ENCODE assay signal across 1 cellular context in the genomic region with DNA sequence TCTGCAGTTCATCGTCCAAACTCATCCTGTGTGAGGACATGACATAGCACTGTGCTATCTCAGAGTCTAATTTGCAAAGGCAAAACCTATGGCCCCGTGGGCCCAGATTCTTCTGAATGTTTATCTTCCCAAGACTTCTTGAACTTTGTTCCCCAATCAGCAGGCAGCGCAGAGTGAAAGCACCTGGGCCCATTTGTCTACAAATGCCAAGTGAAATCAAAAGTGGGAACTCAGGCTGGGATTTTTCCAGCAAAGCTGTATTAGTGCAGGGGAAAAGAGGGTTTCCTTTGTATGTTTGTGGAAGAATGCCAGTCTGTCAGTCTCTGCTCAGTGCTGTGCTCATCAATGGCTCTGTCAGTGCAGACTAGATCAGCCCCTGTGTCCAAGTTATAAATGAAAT.
TF ChIP-seq lines count a peak whose summit lies in the region.

No MANE protein-coding gene starts in this region.

TF ChIP-seq in GM23338, 12 proteins besides CTCF, POLR2A, EP300 and RAD21 (continued from another document):
- TF ChIP-seq EZH2 (IDR thresholded peaks at IDR 0.05; ENCODE audit: low read depth, unreplicated experiment) (no peak), EZH2phosphoT487 (IDR thresholded peaks at IDR 0.05; ENCODE audit: unreplicated experiment) (no peak), CREB1 (CRISPR knock-in tag; IDR thresholded peaks at IDR 0.05; ENCODE audit: low read depth) (no peak)
- TF ChIP-seq, protein P1, sequence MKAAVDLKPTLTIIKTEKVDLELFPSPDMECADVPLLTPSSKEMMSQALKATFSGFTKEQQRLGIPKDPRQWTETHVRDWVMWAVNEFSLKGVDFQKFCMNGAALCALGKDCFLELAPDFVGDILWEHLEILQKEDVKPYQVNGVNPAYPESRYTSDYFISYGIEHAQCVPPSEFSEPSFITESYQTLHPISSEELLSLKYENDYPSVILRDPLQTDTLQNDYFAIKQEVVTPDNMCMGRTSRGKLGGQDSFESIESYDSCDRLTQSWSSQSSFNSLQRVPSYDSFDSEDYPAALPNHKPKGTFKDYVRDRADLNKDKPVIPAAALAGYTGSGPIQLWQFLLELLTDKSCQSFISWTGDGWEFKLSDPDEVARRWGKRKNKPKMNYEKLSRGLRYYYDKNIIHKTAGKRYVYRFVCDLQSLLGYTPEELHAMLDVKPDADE (IDR thresholded peaks at IDR 0.05): no peak
